1 cellular context compared by ENCODE assay signal in genomic region chr22:40530391-40530790, GRCh38.
A peak's percentile ranks its signal among the peaks of the same experiment; 100 is the strongest.
TF ChIP-seq lines count a peak whose summit lies in the region.

No MANE protein-coding gene starts in this region.

TF ChIP-seq in GM12878, 131 proteins besides CTCF, POLR2A, EP300 and RAD21:
- TF ChIP-seq MLLT1 (IDR thresholded peaks at IDR 0.05) (0 out of 2 replicates have a peak, but pooled peaks have one; percentile 24), RUNX3 (IDR thresholded peaks at IDR 0.05; ENCODE audit: low read length) (0 out of 2 replicates have a peak, but pooled peaks have one; percentile 15)
